In genomic region chr7:75878769-75879596, GRCh38 we compare ENCODE assay signal across 1 cellular context.
TF ChIP-seq lines count a peak whose summit lies in the region.

Gene RHBDD2 (plus strand): TSS chr7:75879034. CDS start chr7:75879083, 49 bp downstream.

TF ChIP-seq in K562, 482 proteins besides CTCF, POLR2A, EP300 and RAD21 (continued from another document and continues in another):
- TF ChIP-seq ETS2 (tag; IDR thresholded peaks at IDR 0.05; ENCODE audit: borderline replicate concordance, poor library complexity, severe bottlenecking) (no peak), ZNF445 (CRISPR knock-in tag; IDR thresholded peaks at IDR 0.05; ENCODE audit: low read depth) (no peak), HBP1 (CRISPR knock-in tag; IDR thresholded peaks at IDR 0.05) (peak; percentile 30; the same call in 1 of the 2 replicates), ZNF444 (CRISPR knock-in tag; IDR thresholded peaks at IDR 0.05) (no peak), POLR2B (IDR thresholded peaks at IDR 0.05; ENCODE audit: low read depth, partially characterized antibody) (peak; percentile 81), CREB1 (IDR thresholded peaks at IDR 0.05) (no peak), CREB1 (CRISPR knock-in tag; IDR thresholded peaks at IDR 0.05) (peak; percentile 67), CBFB (CRISPR knock-in tag; IDR thresholded peaks at IDR 0.05) (0 out of 2 replicates have a peak, but pooled peaks have one; percentile 69), GTF2E2 (tag; IDR thresholded peaks at IDR 0.05) (0 out of 2 replicates have a peak, but pooled peaks have one; percentile 2), U2AF1 (optimal IDR thresholded peaks at IDR 0.05; ENCODE audit: low read depth, low read length) (no peak), TBL1XR1 (IDR thresholded peaks at IDR 0.05; ENCODE audit: low read length in 2 of 2) (0 out of 4 replicates have a peak, but pooled peaks of 1 of the 2 experiments have one; percentile 26), GMEB1 (CRISPR knock-in tag; IDR thresholded peaks at IDR 0.05) (peak; percentile 28; the same call in 1 of the 2 replicates), ETV6 (IDR thresholded peaks at IDR 0.05; ENCODE audit: borderline replicate concordance in 1 of 2, low read depth in 2 of 2, low read length in 1 of 2) (no peak), ETV6 (CRISPR knock-in tag; IDR thresholded peaks at IDR 0.05; ENCODE audit: borderline replicate concordance) (no peak), FOXP1 (CRISPR knock-in tag; IDR thresholded peaks at IDR 0.05) (0 out of 2 replicates have a peak, but pooled peaks have one; percentile 35), MED1 (CRISPR knock-in tag; IDR thresholded peaks at IDR 0.05; ENCODE audit: borderline replicate concordance) (no peak), GABPB2 (CRISPR knock-in tag; conservative IDR thresholded peaks at IDR 0.05) (no peak), KAT7 (CRISPR knock-in tag; IDR thresholded peaks at IDR 0.05; ENCODE audit: borderline replicate concordance) (peak; percentile 84; the same call in 1 of the 2 replicates), MAX (CRISPR knock-in tag; IDR thresholded peaks at IDR 0.05) (peak; percentile 44), ESRRB (CRISPR knock-in tag; IDR thresholded peaks at IDR 0.05; ENCODE audit: borderline replicate concordance) (no peak), RBM14 (IDR thresholded peaks at IDR 0.05; ENCODE audit: borderline replicate concordance, insufficient read depth, low read depth, low read length) (no peak), ZNF311 (CRISPR knock-in tag; IDR thresholded peaks at IDR 0.05) (no peak), ZNF584 (CRISPR knock-in tag; IDR thresholded peaks at IDR 0.05; ENCODE audit: low read depth) (no peak), BRF1 (IDR thresholded peaks at IDR 0.05; ENCODE audit: borderline replicate concordance, extremely low read depth, insufficient read length) (no peak), MCM2 (IDR thresholded peaks at IDR 0.05; ENCODE audit: low read depth) (no peak), POLR2AphosphoS5 (IDR thresholded peaks at IDR 0.05; ENCODE audit: control insufficient read depth, insufficient read depth, low read depth, low read length) (peak; percentile 76; the same call in 1 of the 2 replicates), PRPF4 (IDR thresholded peaks at IDR 0.05; ENCODE audit: insufficient read depth, low read depth, low read length, poor library complexity, severe bottlenecking) (peak; percentile 40), ZNF408 (CRISPR knock-in tag; IDR thresholded peaks at IDR 0.05; ENCODE audit: low read depth) (no peak), ZBTB43 (CRISPR knock-in tag; IDR thresholded peaks at IDR 0.05) (no peak), ERF (CRISPR knock-in tag; IDR thresholded peaks at IDR 0.05) (no peak), RCOR1 (IDR thresholded peaks at IDR 0.05; ENCODE audit: borderline replicate concordance in 1 of 2, low read depth in 2 of 2, low read length in 2 of 2) (peak; percentile 32 to 69; a peak in 2 of 4 replicates), RBM15 (IDR thresholded peaks at IDR 0.05; ENCODE audit: insufficient read depth, low read length) (no peak), CBX8 (IDR thresholded peaks at IDR 0.05; ENCODE audit: borderline replicate concordance, extremely low read depth, low read depth, low read length, poor library complexity, severe bottlenecking) (no peak), MXI1 (IDR thresholded peaks at IDR 0.05; ENCODE audit: low read depth, low read length) (peak; percentile 97), NR2F6 (CRISPR knock-in tag; IDR thresholded peaks at IDR 0.05) (no peak), BRD9 (IDR thresholded peaks at IDR 0.05; ENCODE audit: low read depth, partially characterized antibody) (peak; percentile 29), E2F4 (CRISPR knock-in tag; IDR thresholded peaks at IDR 0.05; ENCODE audit: low read depth) (peak; percentile 77; the same call in 1 of the 2 replicates), DLX4 (CRISPR knock-in tag; IDR thresholded peaks at IDR 0.05) (no peak), NCOA1 (IDR thresholded peaks at IDR 0.05; ENCODE audit: low read depth) (peak; percentile 11; the same call in 1 of the 2 replicates), PHB (CRISPR knock-in tag; IDR thresholded peaks at IDR 0.05) (peak; percentile 26; the same call in 1 of the 2 replicates), FOXJ2 (tag; IDR thresholded peaks at IDR 0.05) (no peak), HNRNPUL1 (IDR thresholded peaks at IDR 0.05; ENCODE audit: low read length) (no peak), ZBED1 (IDR thresholded peaks at IDR 0.05) (peak; percentile 74), SP1 (CRISPR knock-in tag; IDR thresholded peaks at IDR 0.05) (peak; percentile 61), SRF (CRISPR knock-in tag; IDR thresholded peaks at IDR 0.05) (0 out of 4 replicates have a peak, but pooled peaks of 1 of the 2 experiments have one; percentile 30), ZNF449 (CRISPR knock-in tag; IDR thresholded peaks at IDR 0.05) (0 out of 2 replicates have a peak, but pooled peaks have one; percentile 19), NFYB (IDR thresholded peaks at IDR 0.05; ENCODE audit: extremely low read depth, insufficient read length) (peak; percentile 16), KDM2B (CRISPR knock-in tag; IDR thresholded peaks at IDR 0.05) (peak; percentile 80; the same call in 1 of the 2 replicates), CREB3L1 (IDR thresholded peaks at IDR 0.05; ENCODE audit: borderline replicate concordance, low read depth) (0 out of 2 replicates have a peak, but pooled peaks have one; percentile 29), ZNF282 (CRISPR knock-in tag; IDR thresholded peaks at IDR 0.05) (0 out of 2 replicates have a peak, but pooled peaks have one; percentile 55), ZNF140 (CRISPR knock-in tag; IDR thresholded peaks at IDR 0.05) (no peak), ZBTB2 (IDR thresholded peaks at IDR 0.05) (no peak), MITF (IDR thresholded peaks at IDR 0.05) (no peak), TFAP4 (CRISPR knock-in tag; IDR thresholded peaks at IDR 0.05; ENCODE audit: borderline replicate concordance) (peak; percentile 95), POLR2H (tag; IDR thresholded peaks at IDR 0.05; ENCODE audit: low read depth) (no peak), RB1 (IDR thresholded peaks at IDR 0.05; ENCODE audit: low read depth) (peak; percentile 99), CGGBP1 (CRISPR knock-in tag; IDR thresholded peaks at IDR 0.05) (0 out of 2 replicates have a peak, but pooled peaks have one; percentile 32)
